ENCODE assay signal across 6 cellular contexts in genomic region chr6:30485236-30485635, GRCh38.
"Had no signal": no experiment of that assay in that cellular context is flagged by ENCODE, and none has a peak within 500 bp of the region (broad histone marks: within the 10 kb centered on the region; RNA-seq: fewer than 3 reads in every experiment).

No MANE protein-coding gene starts in this region.

- FAIRE-seq: HTR-8/SVneo had no signal

- DNase-seq: GOT3, H7, HCEC 1CT, HFFc6, KG1 had no signal
